Comparison of ENCODE assay signal across 29 cellular contexts in the genomic region with DNA sequence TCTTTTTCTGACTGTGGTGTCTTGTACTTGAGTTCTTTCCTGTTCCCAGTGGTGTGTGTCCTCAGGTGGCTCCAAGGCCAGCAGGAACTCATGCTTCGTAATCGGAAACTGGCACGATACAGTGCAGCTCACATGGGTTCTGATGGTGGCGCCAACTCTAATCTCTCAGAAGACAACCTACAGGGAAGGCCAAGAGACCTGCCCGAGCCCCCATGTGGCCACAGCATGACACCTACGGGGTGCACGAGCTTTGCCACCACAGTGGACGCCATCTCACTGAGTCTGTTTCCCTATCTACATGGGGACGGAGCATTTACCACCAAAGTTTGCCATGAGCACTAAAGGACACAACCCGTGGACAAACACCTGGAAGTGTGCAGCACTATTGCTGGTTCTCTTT.
A peak's percentile ranks its signal among the peaks of the same experiment; 100 is the strongest.
DNase-seq lines count a peak whose midpoint lies in the region; FAIRE-seq and TF ChIP-seq lines count a peak whose summit lies in the region.
"Had no signal": no experiment of that assay in that cellular context is flagged by ENCODE, and none has a peak within 500 bp of the region (broad histone marks: within the 10 kb centered on the region; RNA-seq: fewer than 3 reads in every experiment).

No MANE protein-coding gene starts in this region.

- H3K79me2 ChIP-seq in H1 (ENCODE audit: control insufficient read depth in 1 of 2, insufficient read depth in 2 of 2, low read length in 2 of 2), result no peaks in the 10 kb centered on the region
- no peaks in the 10 kb centered on the region for H3K79me2 ChIP-seq in trophoblast cell (ENCODE audit: control insufficient read depth, insufficient read depth, low read length, poor library complexity)

- POLR2A ChIA-PET in H1 (lab: Charles Lee; ENCODE audit: partially characterized antibody), result no interaction called here

- TF ChIP-seq RAD21 in H1 (IDR thresholded peaks at IDR 0.05 in 1 of 2, conservative IDR thresholded peaks at IDR 0.05 in 1 of 2; ENCODE audit: low read depth in 2 of 2, low read length in 2 of 2), result no peak

- no peak overlapping the region for H3K4me3 ChIP-seq in H1 (ENCODE audit: extremely low read depth in 1 of 4, insufficient read depth in 2 of 4, low read depth in 3 of 4, low read length in 4 of 4)
- peak overlapping the region; percentile 12 for H3K4me3 ChIP-seq in trophoblast cell (ENCODE audit: low read depth, low read length)
- no peak overlapping the region for H3K4me3 ChIP-seq in transverse colon
- H3K4me3 ChIP-seq: A549, BLaER1, GM12878 had no signal

- no peaks in the 10 kb centered on the region for H4K20me1 ChIP-seq in H1 (replicated peaks in 1 of 2; ENCODE audit: control insufficient read depth in 1 of 2, insufficient read depth in 2 of 2, low read length in 2 of 2)
- H4K20me1 ChIP-seq: BLaER1 had no signal

- H2BK15ac ChIP-seq in H1 (ENCODE audit: low read length), result no peak overlapping the region

- H3K4me3 Mint-ChIP-seq in chondrocyte (ENCODE audit: unreplicated experiment), result no peak overlapping the region
- H3K4me3 Mint-ChIP-seq: B cell; CD14-positive monocyte; CD4-positive, alpha-beta memory T cell; CD4-positive, CD25-positive, alpha-beta regulatory T cell; CD8-positive, alpha-beta memory T cell had no signal

- H3K27ac Mint-ChIP-seq in chondrocyte (ENCODE audit: unreplicated experiment), result no peak overlapping the region
- H3K27ac Mint-ChIP-seq: B cell; CD14-positive monocyte; CD4-positive, alpha-beta memory T cell; CD4-positive, CD25-positive, alpha-beta regulatory T cell; CD8-positive, alpha-beta memory T cell had no signal

- CTCF ChIA-PET in H1 (lab: Charles Lee; ENCODE audit: partially characterized antibody), result interaction anchor here (1.8 kb wide), 1 partner anchor 10 kb away, joined by 5 read pairs; no protein-coding TSS in a partner anchor

- H4K12ac ChIP-seq in trophoblast cell (ENCODE audit: low read depth, low read length), result no peak overlapping the region

- no peaks in the 10 kb centered on the region for H3K4me1 Mint-ChIP-seq in chondrocyte (ENCODE audit: low read depth)
- H3K4me1 Mint-ChIP-seq: B cell; CD14-positive monocyte; CD4-positive, alpha-beta memory T cell; CD4-positive, CD25-positive, alpha-beta regulatory T cell; CD8-positive, alpha-beta memory T cell had no signal

- H3K4me2 ChIP-seq in H1 (ENCODE audit: insufficient read depth in 1 of 2, low read depth in 2 of 2, low read length in 2 of 2) (no peak overlapping the region), trophoblast cell (ENCODE audit: low read length) (no peak overlapping the region)
- H3K4me2 ChIP-seq: A549, BLaER1 had no signal

- H2BK12ac ChIP-seq in H1 (ENCODE audit: low read depth, low read length), result no peak overlapping the region
- H2BK12ac ChIP-seq in trophoblast cell (ENCODE audit: low read length), result no peak overlapping the region

- H3K79me1 ChIP-seq in H1 (ENCODE audit: low read depth, low read length) (no peaks in the 10 kb centered on the region), trophoblast cell (ENCODE audit: low read length) (no peaks in the 10 kb centered on the region)

- H3K4ac ChIP-seq in H1 (replicated peaks; ENCODE audit: insufficient read length, low read depth, low read length), result peak overlapping the region; percentile 35
- H3K4ac ChIP-seq in trophoblast cell (ENCODE audit: low read depth, low read length), result no peak overlapping the region

- H3K56ac ChIP-seq in H1 (replicated peaks; ENCODE audit: insufficient read length, low read depth, low read length), result no peak overlapping the region

- no peak overlapping the region for H3K27ac ChIP-seq in H1 (ENCODE audit: low read depth, low read length)
- H3K27ac ChIP-seq in trophoblast cell (ENCODE audit: low read depth, low read length), result no peak overlapping the region
- no peak overlapping the region for H3K27ac ChIP-seq in transverse colon
- H3K27ac ChIP-seq: 22Rv1, A549, BLaER1 had no signal

- TF ChIP-seq CTCF in chondrocyte (IDR thresholded peaks at IDR 0.05) (no peak), H1 (IDR thresholded peaks at IDR 0.05; ENCODE audit: control extremely low read depth in 1 of 3, insufficient read depth in 1 of 3, low read depth in 1 of 3, low read length in 3 of 3) (no peak), transverse colon (IDR thresholded peaks at IDR 0.05) (no peak)

- H3K27me3 ChIP-seq in H1 (replicated peaks in 1 of 4; ENCODE audit: control insufficient read depth in 3 of 4, extremely low read depth in 1 of 4, insufficient read depth in 3 of 4, low read length in 3 of 4) (no peaks in the 10 kb centered on the region), trophoblast cell (ENCODE audit: insufficient read depth, low read length) (no peaks in the 10 kb centered on the region), transverse colon (peaks cover 5% of the 10 kb centered on the region)
- H3K27me3 ChIP-seq: BLaER1 had no signal

- H3K9ac ChIP-seq in H1 (replicated peaks in 1 of 4; ENCODE audit: extremely low read depth in 1 of 4, low read depth in 3 of 4, low read length in 3 of 4) (no peak overlapping the region), trophoblast cell (ENCODE audit: low read length) (no peak overlapping the region)
- H3K9ac ChIP-seq: BLaER1 had no signal

- no peak overlapping the region for H3K18ac ChIP-seq in H1 (ENCODE audit: extremely low read depth, low read length)
- no peak overlapping the region for H3K18ac ChIP-seq in trophoblast cell (ENCODE audit: low read length)

- 97% methylated on average over 10 of the region's 10 CpGs; no CpG with 5 or more reads in 1 of the 2 experiments for WGBS in H1 (ENCODE audit: extremely low coverage in 1 of 2, insufficient coverage in 1 of 2, insufficient read length in 1 of 2, insufficient replicate concordance in 2 of 2, low coverage in 1 of 2, low lambda C conversion rate in 2 of 2, missing lambda C conversion rate in 1 of 2), 2 experiments
- no CpG with 5 or more reads among the region's 10 CpGs for WGBS in trophoblast cell (ENCODE audit: extremely low coverage, insufficient coverage, insufficient read length)
- WGBS in transverse colon (ENCODE audit: low coverage in 1 of 2), 2 donors, result 94% methylated on average over 10 of the region's 10 CpGs; no CpG with 5 or more reads in 1 of the 2 donors

- no peak overlapping the region for H2AK5ac ChIP-seq in H1 (ENCODE audit: low read depth, low read length)
- H2AK5ac ChIP-seq in trophoblast cell (ENCODE audit: low read length), result no peak overlapping the region

- TF ChIP-seq POLR2A in H1 (IDR thresholded peaks at IDR 0.05; ENCODE audit: control extremely low read depth in 1 of 2, low read depth in 2 of 2, low read length in 2 of 2) (no peak), H54 (IDR thresholded peaks at IDR 0.05; ENCODE audit: low read depth, low read length) (no peak), transverse colon (IDR thresholded peaks at IDR 0.05) (no peak)

- no peaks in the 10 kb centered on the region for H3K27me3 Mint-ChIP-seq in chondrocyte (ENCODE audit: low read depth)

- intact Hi-C loops in transverse colon (cut with DNase I; ENCODE audit: low total_unique reads), result no loop called here

- no peaks in the 10 kb centered on the region for H3K23me2 ChIP-seq in H1 (ENCODE audit: low read depth, low read length)

- H3K36me3 Mint-ChIP-seq in chondrocyte (ENCODE audit: low read depth), result no peaks in the 10 kb centered on the region
- H3K36me3 Mint-ChIP-seq: CD14-positive monocyte; CD4-positive, alpha-beta memory T cell; CD4-positive, CD25-positive, alpha-beta regulatory T cell; CD8-positive, alpha-beta memory T cell had no signal

- H3K36me3 ChIP-seq in H1 (ENCODE audit: control insufficient read depth in 2 of 4, insufficient read depth in 4 of 4, low read length in 3 of 4) (no peaks in the 10 kb centered on the region), trophoblast cell (ENCODE audit: control insufficient read depth in 1 of 2, insufficient read depth in 2 of 2, low read length in 2 of 2) (no peaks in the 10 kb centered on the region), transverse colon (no peaks in the 10 kb centered on the region)
- H3K36me3 ChIP-seq: BLaER1 had no signal

- H2BK5ac ChIP-seq in H1 (ENCODE audit: low read depth, low read length) (no peak overlapping the region), trophoblast cell (ENCODE audit: low read depth, low read length, poor library complexity) (no peak overlapping the region)

- H3K23ac ChIP-seq in H1 (ENCODE audit: insufficient read length) (no peak overlapping the region), trophoblast cell (ENCODE audit: low read length) (no peak overlapping the region)

- TF ChIP-seq EP300 in H1 (IDR thresholded peaks at IDR 0.05; ENCODE audit: borderline replicate concordance in 1 of 2, low read depth in 2 of 2, low read length in 2 of 2), result no peak
- no peak for TF ChIP-seq EP300 in transverse colon (IDR thresholded peaks at IDR 0.05; ENCODE audit: low read depth)

- peaks cover 0 to 6% (median 0%) of the 10 kb centered on the region in 4 experiments; a peak in 3 of 7 replicates for H3K4me1 ChIP-seq in H1 (replicated peaks in 1 of 4; ENCODE audit: control insufficient read depth in 3 of 4, insufficient read depth in 4 of 4, low read length in 3 of 4)
- H3K4me1 ChIP-seq in trophoblast cell (ENCODE audit: control insufficient read depth in 1 of 2, insufficient read depth in 2 of 2, low read length in 2 of 2), result no peaks in the 10 kb centered on the region
- H3K4me1 ChIP-seq in transverse colon, result no peaks in the 10 kb centered on the region
- H3K4me1 ChIP-seq: A549 had no signal

- in situ Hi-C loops in transverse colon (cut with MboI; ENCODE audit: low pct_ligation_motif_present in 1 of 4, low pct_unique_long_range_greater_than_20kb in 1 of 4, low sequenced_read_pairs in 3 of 4), result no loop called here

- no peak overlapping the region for H4K91ac ChIP-seq in H1 (replicated peaks; ENCODE audit: insufficient read length, low read length)
- no peak overlapping the region for H4K91ac ChIP-seq in trophoblast cell (ENCODE audit: low read depth, low read length)

- H3K9me3 ChIP-seq in H1 (ENCODE audit: insufficient read depth in 2 of 2, low read depth in 1 of 2, low read length in 1 of 2), result no peaks in the 10 kb centered on the region
- H3K9me3 ChIP-seq in trophoblast cell (ENCODE audit: insufficient read depth, low read depth, low read length), result peaks cover 3% of the 10 kb centered on the region
- H3K9me3 ChIP-seq in transverse colon, result no peaks in the 10 kb centered on the region
- H3K9me3 ChIP-seq: A549, BLaER1 had no signal

- no peak overlapping the region for H3K14ac ChIP-seq in H1 (ENCODE audit: insufficient read length)
- no peak overlapping the region for H3K14ac ChIP-seq in trophoblast cell (ENCODE audit: low read length)

- no peak overlapping the region for H2AFZ ChIP-seq in H1 (ENCODE audit: low read length)
- peak overlapping the region; percentile 3 for H2AFZ ChIP-seq in trophoblast cell (ENCODE audit: insufficient read depth, low read length, poor library complexity)

- H4K5ac ChIP-seq in H1 (ENCODE audit: insufficient read length, low read depth, low read length), result no peak overlapping the region

- H3K9me3 Mint-ChIP-seq in chondrocyte (ENCODE audit: low read depth), result peaks cover 10% of the 10 kb centered on the region

- H2BK20ac ChIP-seq in H1 (ENCODE audit: low read length), result no peak overlapping the region

- FAIRE-seq in H1 (lab: Jason Lieb, UNC) (no peak), H54 (lab: Jason Lieb, UNC) (no peak)
- FAIRE-seq: A549, GM12878, GM12892, GM18507 had no signal

- H4K8ac ChIP-seq in H1 (ENCODE audit: extremely low read depth, insufficient read depth, low read length) (no peak overlapping the region), trophoblast cell (ENCODE audit: low read depth, low read length) (no peak overlapping the region)

- H2BK120ac ChIP-seq in H1 (replicated peaks; ENCODE audit: low read depth, low read length) (no peak overlapping the region), trophoblast cell (ENCODE audit: insufficient read depth, low read length, poor library complexity) (no peak overlapping the region)

- DNase-seq in chondrocyte (ENCODE audit: low spot score) (peak; percentile 77), H1 (ENCODE audit: low read depth in 1 of 2, low spot score in 2 of 2) (no peak), islet precursor cell (peak; percentile 15), trophoblast cell (no peak), H54 (ENCODE audit: insufficient read length, low spot score) (no peak), nucleus accumbens (lab: John Stamatoyannopoulos, UW) (no peak), transverse colon (no peak)
- DNase-seq in stimulated activated CD4-positive, alpha-beta T cell treated with anti-CD3 and anti-CD28 coated beads, Interleukin-4, amount 100 ng/mL, for 1 hour, result no peak
- DNase-seq: AML-193; C1 segment of cervical spinal cord; CD4-positive, alpha-beta memory T cell; CD4-positive, CD25-positive, alpha-beta regulatory T cell; CD8-positive, alpha-beta memory T cell; COR-L47; DMS 273 treated with DMSO at 0.1 percent for 48 hours; DMS153; DMS53; DMS79; DND-41; EL; GDM1 had no signal

Comparison
In these comparisons a context has a peak if more than half of its experiments do, and no peak if none do; other contexts are left out.
1. DNase-seq: peak in chondrocyte (single experiment) and islet precursor cell (single experiment); none in H1 (0 of 2), trophoblast cell (0 of 2), H54 (single experiment), nucleus accumbens (0 of 56), stimulated activated CD4-positive, alpha-beta T cell treated with anti-CD3 and anti-CD28 coated beads, Interleukin-4, amount 100 ng/mL, for 1 hour (single experiment) and transverse colon (single experiment).